21 cellular contexts compared by ENCODE assay signal in the genomic region with DNA sequence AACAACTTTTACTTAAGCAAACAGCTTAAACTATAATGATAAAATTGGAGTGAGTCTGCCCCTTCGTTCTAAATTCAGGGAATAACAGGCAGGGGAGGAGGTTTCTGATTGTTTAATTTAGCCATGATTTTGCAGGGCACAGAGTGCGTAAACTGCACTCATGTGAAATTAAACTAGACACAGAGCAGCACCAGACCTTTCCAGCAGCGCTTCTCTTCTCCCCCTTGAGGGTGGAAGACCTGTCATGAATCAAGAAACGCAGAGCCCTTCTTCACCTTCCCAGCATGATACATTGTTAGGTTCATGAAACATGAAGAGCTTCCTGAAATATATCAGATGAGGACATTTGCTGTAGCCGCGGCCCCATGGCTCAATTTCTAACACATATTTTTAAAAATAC.
A peak's percentile ranks its signal among the peaks of the same experiment; 100 is the strongest.
DNase-seq lines count a peak whose midpoint lies in the region; ATAC-seq and TF ChIP-seq lines count a peak whose summit lies in the region.
"Had no signal": no experiment of that assay in that cellular context is flagged by ENCODE, and none has a peak within 500 bp of the region (broad histone marks: within the 10 kb centered on the region; RNA-seq: fewer than 3 reads in every experiment).

No MANE protein-coding gene starts in this region.

- no peak for TF ChIP-seq CTCF in nephron (IDR thresholded peaks at IDR 0.05; ENCODE audit: unreplicated experiment in 3 of 3)

- no peaks in the 10 kb centered on the region for H3K27me3 Mint-ChIP-seq in nephron (ENCODE audit: low read depth)
- H3K27me3 Mint-ChIP-seq in stimulated activated naive B cell treated with anti-CD40 and anti-IgM and Interleukin-4, amounts not matched to agents 10 μg/mL and 1 μg/mL and 100 μg/mL, for 72 hours: no peaks in the 10 kb centered on the region

- H3K9me3 Mint-ChIP-seq in nephron: no peaks in the 10 kb centered on the region
- H3K9me3 Mint-ChIP-seq in stimulated activated naive B cell treated with anti-CD40 and anti-IgM and Interleukin-4, amounts not matched to agents 10 μg/mL and 1 μg/mL and 100 μg/mL, for 72 hours: no peaks in the 10 kb centered on the region
- H3K9me3 Mint-ChIP-seq: CD14-positive monocyte, GM23338 had no signal

- no peak overlapping the region for H3K4me3 Mint-ChIP-seq in nephron
- peak overlapping the region in 1 of 2 donors; percentile 21 for H3K4me3 Mint-ChIP-seq in stimulated activated naive B cell treated with anti-CD40 and anti-IgM and Interleukin-4, amounts not matched to agents 10 μg/mL and 1 μg/mL and 100 μg/mL, for 72 hours
- H3K4me3 Mint-ChIP-seq: CD14-positive monocyte, GM23338 had no signal

- peaks cover 68% of the 10 kb centered on the region for H3K36me3 Mint-ChIP-seq in nephron (ENCODE audit: low read depth)
- H3K36me3 Mint-ChIP-seq in stimulated activated naive B cell treated with anti-CD40 and anti-IgM and Interleukin-4, amounts not matched to agents 10 μg/mL and 1 μg/mL and 100 μg/mL, for 72 hours: peaks cover 12 to 15% of the 10 kb centered on the region in 2 donors

- H3K4me1 Mint-ChIP-seq in nephron: peaks cover 19% of the 10 kb centered on the region
- peaks cover 5 to 19% of the 10 kb centered on the region in 2 donors for H3K4me1 Mint-ChIP-seq in stimulated activated naive B cell treated with anti-CD40 and anti-IgM and Interleukin-4, amounts not matched to agents 10 μg/mL and 1 μg/mL and 100 μg/mL, for 72 hours
- H3K4me1 Mint-ChIP-seq: CD14-positive monocyte had no signal

- ATAC-seq in SK-N-SH treated with all-trans-retinoic acid at 6 μM for 48 hours: no peak
- ATAC-seq in stimulated activated naive B cell treated with anti-CD40 and anti-IgM and Interleukin-4, amounts not matched to agents 10 μg/mL and 1 μg/mL and 100 μg/mL, for 72 hours (replicated peaks): no peak
- ATAC-seq: GM23338, PC-3 had no signal

- DNase-seq in NCI-H82 (lab: John Stamatoyannopoulos, UW): peak; percentile 36
- DNase-seq in NCI-H82 treated with DMSO at 0.1 percent for 48 hours (lab: John Stamatoyannopoulos, UW; ENCODE audit: unreplicated experiment): no peak
- DNase-seq in stimulated activated naive B cell treated with anti-CD40 and anti-IgM and Interleukin-4, amounts not matched to agents 10 μg/mL and 1 μg/mL and 100 μg/mL, for 72 hours: no peak
- DNase-seq in NCI-H748 treated with DMSO at 0.1 percent for 48 hours (lab: John Stamatoyannopoulos, UW): no peak
- no peak for DNase-seq in DMS153 treated with DMSO at 0.1 percent for 48 hours (lab: John Stamatoyannopoulos, UW; ENCODE audit: unreplicated experiment)
- no peak for DNase-seq in NCI-H345 (lab: John Stamatoyannopoulos, UW)
- DNase-seq: 8988T, GF-D8, HCEC 1CT, IMR-90, NCI-H1436, NCI-H2029, NCI-H446 treated with DMSO at 0.1 percent for 48 hours, NCI-H69, PC-3, RPMI8226, SHP77 treated with DMSO at 0.1 percent for 48 hours had no signal

- peak overlapping the region in 2 of 3 experiments; percentile 25 to 67 for H3K27ac Mint-ChIP-seq in nephron
- H3K27ac Mint-ChIP-seq in stimulated activated naive B cell treated with anti-CD40 and anti-IgM and Interleukin-4, amounts not matched to agents 10 μg/mL and 1 μg/mL and 100 μg/mL, for 72 hours: peak overlapping the region; percentile 77
- H3K27ac Mint-ChIP-seq: CD14-positive monocyte had no signal

TF ChIP-seq in SK-N-SH treated with all-trans-retinoic acid at 6 μM for 48 hours, 23 proteins besides CTCF, POLR2A, EP300 and RAD21:
- peak; percentile 21; the same call in 1 of the 2 replicates for TF ChIP-seq ZNF70 (CRISPR knock-in tag; IDR thresholded peaks at IDR 0.05)
- TF ChIP-seq GLIS3 (CRISPR knock-in tag; IDR thresholded peaks at IDR 0.05): no peak
